8 cellular contexts compared by ENCODE assay signal in genomic region chr14:102318781-102319276, GRCh38. TPM values are rescaled to one million over a fixed set of nuclear protein-coding genes. Genes with fewer than 3 reads are reported as not detected.
A peak's percentile ranks its signal among the peaks of the same experiment; 100 is the strongest.
DNase-seq lines count a peak whose midpoint lies in the region; ATAC-seq and TF ChIP-seq lines count a peak whose summit lies in the region.

No MANE protein-coding gene starts in this region.

- peaks cover 44 to 78% (median 72%) of the 10 kb centered on the region in 3 donors for H3K4me1 Mint-ChIP-seq in naive B cell

- no peaks in the 10 kb centered on the region for H3K36me3 Mint-ChIP-seq in naive B cell

- CTCF ChIA-PET in A673 (lab: Charles Lee) = interaction anchor here (0.5 to 0.7 kb wide), 2 partner anchors 11 to 256 kb away, joined by 3 to 6 read pairs; no protein-coding TSS in a partner anchor

- H3K4me1 ChIP-seq in A673 (ENCODE audit: insufficient read depth, low read length, poor library complexity, severe bottlenecking) (peaks cover 22% of the 10 kb centered on the region), HUES64 (ENCODE audit: insufficient read depth, low read length) (peaks cover 10% of the 10 kb centered on the region; the same call in 1 of the 2 replicates)

- peak overlapping the region; percentile 79 for H3K27ac ChIP-seq in A673 (ENCODE audit: low read depth, low read length, poor library complexity, severe bottlenecking)
- H3K27ac ChIP-seq in HUES64 (ENCODE audit: low read depth, low read length) = no peak overlapping the region
- peak overlapping the region; percentile 96 for H3K27ac ChIP-seq in caudate nucleus (ENCODE audit: low read depth, low read length)

- H3K27me3 ChIP-seq in A673 (replicated peaks; ENCODE audit: insufficient read depth, low read depth, low read length, poor library complexity) = no peaks in the 10 kb centered on the region
- peaks cover 13% of the 10 kb centered on the region for H3K27me3 ChIP-seq in HUES64 (ENCODE audit: insufficient read depth, low read length)

- H3K27ac Mint-ChIP-seq in naive B cell = peak overlapping the region; percentile 98 to 100 (median 99)

- H3K9ac ChIP-seq in HUES64 (ENCODE audit: low read depth, low read length) = peak overlapping the region; percentile 86

- H3K27me3 Mint-ChIP-seq in naive B cell = peaks cover 0 to 4% (median 0%) of the 10 kb centered on the region in 3 donors

- H3K4me3 ChIP-seq in A673 (ENCODE audit: low read depth, low read length, poor library complexity, severe bottlenecking) (peak overlapping the region; percentile 68), HUES64 (ENCODE audit: low read length) (peak overlapping the region; percentile 96)

- no peak for TF ChIP-seq CTCF in A673 (conservative IDR thresholded peaks at IDR 0.05; ENCODE audit: low read depth, low read length)

- WGBS in HUES64 = 93% methylated on average over 10 of the region's 15 CpGs

- H3K9me3 Mint-ChIP-seq in naive B cell = peaks cover 0 to 5% (median 0%) of the 10 kb centered on the region in 7 donors

- peak overlapping the region; percentile 94 to 99 (median 98) for H3K4me3 Mint-ChIP-seq in naive B cell

- DNase-seq in A673 (ENCODE audit: low spot score) (no peak), caudate nucleus (lab: John Stamatoyannopoulos, UW) (peak in 1 of 61 donors; percentile 38), naive B cell (no peak), NK-92 (lab: John Stamatoyannopoulos, UW; ENCODE audit: unreplicated experiment) (no peak), NCI-H526 treated with DMSO at 0.1 percent for 48 hours (lab: John Stamatoyannopoulos, UW) (no peak), cortex of kidney (lab: John Stamatoyannopoulos, UW) (no peak)

- POLR2A ChIA-PET in A673 (lab: Charles Lee; ENCODE audit: low non-redundant PET) = no interaction called here

- no TSS peak for BruUV-seq in A673 (replicated peaks; lab: Mats Ljungman, UMichigan)

- H3K36me3 ChIP-seq in A673 (ENCODE audit: insufficient read depth, low read length, poor library complexity, severe bottlenecking) (no peaks in the 10 kb centered on the region), HUES64 (ENCODE audit: insufficient read depth, low read length) (peaks cover 3% of the 10 kb centered on the region; the same call in 1 of the 2 replicates)

- H3K9me3 ChIP-seq in A673 (ENCODE audit: low read depth, low read length, poor library complexity, severe bottlenecking) (no peaks in the 10 kb centered on the region), HUES64 (ENCODE audit: insufficient read depth, low read depth, low read length) (no peaks in the 10 kb centered on the region)

- intact Hi-C loops in A673 (cut with micrococcal nuclease; ENCODE audit: unreplicated experiment) = loop anchor here (5.0 to 10.0 kb wide), 2 partner anchors 198 to 614 kb away; no protein-coding TSS in a partner anchor

- ATAC-seq in naive B cell (ENCODE audit: low read depth in 2 of 2) = no peak
- ATAC-seq in HG02981 (IDR thresholded peaks at IDR 0.05; ENCODE audit: unreplicated experiment) = no peak

RNA-seq across cellular contexts. Expression of gene ZNF839, which starts 0.7 kb away (rescaled TPM):
- total RNA-seq in A673 (2021) = 13.5 and 16.0 TPM in 2 replicates
- 6.9 TPM for polyA plus RNA-seq in HUES64 (2013, experiment 1 of 2)
- 10.3 TPM for polyA plus RNA-seq in HUES64 (2013, experiment 2 of 2)
- polyA plus RNA-seq in naive B cell (ENCODE audit: low read depth in 6 of 6) = 10 to 100 TPM in 1 of 6 donors, 1 to 10 TPM in 5; 4.5 to 10.5 (median 5.6) TPM

RNA-seq across cellular contexts. Expression of gene MOK, which starts 13.9 kb away (rescaled TPM):
- 27.4 and 29.1 TPM in 2 replicates for total RNA-seq in A673 (2021)
- polyA plus RNA-seq in HUES64 (2013, experiment 1 of 2) = 3.4 TPM
- 3.3 TPM for polyA plus RNA-seq in HUES64 (2013, experiment 2 of 2)
- 1 to 10 TPM in 3 of 6 donors, under 1 TPM in 2, not detected in 1; 0.64 to 2.0 (median 1.2) TPM for polyA plus RNA-seq in naive B cell (ENCODE audit: low read depth in 6 of 6)

RNA-seq across cellular contexts. Expression of gene CINP, which starts 43.9 kb away (rescaled TPM):
- total RNA-seq in A673 (2021) = 46.6 and 48.2 TPM in 2 replicates
- polyA plus RNA-seq in HUES64 (2013, experiment 1 of 2) = 31.7 TPM
- 34.2 TPM for polyA plus RNA-seq in HUES64 (2013, experiment 2 of 2)
- 10 to 100 TPM; 28.6 to 42.4 (median 34.9) TPM for polyA plus RNA-seq in naive B cell (ENCODE audit: low read depth in 6 of 6)

RNA-seq across cellular contexts. Expression of gene TECPR2, which starts 43.9 kb away (rescaled TPM):
- total RNA-seq in A673 (2021) = 21.7 and 22.1 TPM in 2 replicates
- polyA plus RNA-seq in HUES64 (2013, experiment 1 of 2) = 7.9 TPM
- polyA plus RNA-seq in HUES64 (2013, experiment 2 of 2) = 10.0 TPM
- 1 to 10 TPM; 2.3 to 6.6 (median 3.1) TPM for polyA plus RNA-seq in naive B cell (ENCODE audit: low read depth in 6 of 6)
